ENCODE assay signal across 23 cellular contexts in genomic region chr15:62644874-62645755, GRCh38.
DNase-seq lines count a peak whose midpoint lies in the region; ATAC-seq and TF ChIP-seq lines count a peak whose summit lies in the region.
"Had no signal": no experiment of that assay in that cellular context is flagged by ENCODE, and none has a peak within 500 bp of the region (broad histone marks: within the 10 kb centered on the region; RNA-seq: fewer than 3 reads in every experiment).

No MANE protein-coding gene starts in this region.

- no peak overlapping the region for H2BK5ac ChIP-seq in trophoblast cell (ENCODE audit: low read depth, low read length, poor library complexity)

- H3K4me3 Mint-ChIP-seq in activated CD4-positive, alpha-beta T cell treated with anti-CD3 and anti-CD28 coated beads, Interleukin-2, amount 10 ng/mL, durations not matched to agents 7 days and 5 days = no peak overlapping the region
- H3K4me3 Mint-ChIP-seq: activated CD8-positive, alpha-beta T cell treated with anti-CD3 and anti-CD28 coated beads for 36 hours; B cell; central memory CD8-positive, alpha-beta T cell; endodermal cell had no signal

- no peak overlapping the region for H3K4ac ChIP-seq in trophoblast cell (ENCODE audit: low read depth, low read length)

- TF ChIP-seq CTCF in fibroblast of mammary gland (conservative IDR thresholded peaks at IDR 0.05; ENCODE audit: control insufficient read depth, insufficient read depth, low read depth, low read length) = no peak

- no peaks in the 10 kb centered on the region for H3K27me3 ChIP-seq in trophoblast cell (ENCODE audit: insufficient read depth, low read length)
- H3K27me3 ChIP-seq: sigmoid colon had no signal

- H3K4me2 ChIP-seq in trophoblast cell (ENCODE audit: low read length) = no peak overlapping the region

- no peak overlapping the region for H2AFZ ChIP-seq in trophoblast cell (ENCODE audit: insufficient read depth, low read length, poor library complexity)

- WGBS in trophoblast cell (ENCODE audit: extremely low coverage, insufficient coverage, insufficient read length) = no CpG with 5 or more reads among the region's 15 CpGs

- peaks cover 4% of the 10 kb centered on the region for H3K27me3 Mint-ChIP-seq in activated CD4-positive, alpha-beta T cell treated with anti-CD3 and anti-CD28 coated beads, Interleukin-2, amount 10 ng/mL, durations not matched to agents 7 days and 5 days

- H4K91ac ChIP-seq in trophoblast cell (ENCODE audit: low read depth, low read length) = no peak overlapping the region

- H4K12ac ChIP-seq in trophoblast cell (ENCODE audit: low read depth, low read length) = no peak overlapping the region

- peaks cover 2% of the 10 kb centered on the region for H3K79me2 ChIP-seq in trophoblast cell (ENCODE audit: control insufficient read depth, insufficient read depth, low read length, poor library complexity)

- CTCF ChIA-PET in activated CD4-positive, alpha-beta T cell treated with anti-CD3 and anti-CD28 coated beads, Interleukin-2, amount 10 ng/mL, durations not matched to agents 7 days and 5 days (lab: Charles Lee) = no interaction called here

- H3K27ac Mint-ChIP-seq in activated CD4-positive, alpha-beta T cell treated with anti-CD3 and anti-CD28 coated beads, Interleukin-2, amount 10 ng/mL, durations not matched to agents 7 days and 5 days = no peak overlapping the region
- H3K27ac Mint-ChIP-seq: activated CD8-positive, alpha-beta T cell treated with anti-CD3 and anti-CD28 coated beads for 36 hours; B cell; endodermal cell had no signal

- no peak overlapping the region for H3K27ac ChIP-seq in trophoblast cell (ENCODE audit: low read depth, low read length)
- H3K27ac ChIP-seq: sigmoid colon, thoracic aorta had no signal

- H3K9me3 Mint-ChIP-seq in activated CD4-positive, alpha-beta T cell treated with anti-CD3 and anti-CD28 coated beads, Interleukin-2, amount 10 ng/mL, durations not matched to agents 7 days and 5 days = no peaks in the 10 kb centered on the region
- H3K9me3 Mint-ChIP-seq: activated CD8-positive, alpha-beta T cell treated with anti-CD3 and anti-CD28 coated beads for 36 hours; central memory CD8-positive, alpha-beta T cell had no signal

- H3K36me3 Mint-ChIP-seq in activated CD4-positive, alpha-beta T cell treated with anti-CD3 and anti-CD28 coated beads, Interleukin-2, amount 10 ng/mL, durations not matched to agents 7 days and 5 days (ENCODE audit: low read depth) = no peaks in the 10 kb centered on the region

- no peak overlapping the region for H3K9ac ChIP-seq in trophoblast cell (ENCODE audit: low read length)

- H3K23ac ChIP-seq in trophoblast cell (ENCODE audit: low read length) = no peak overlapping the region

- ATAC-seq in HG03457 (IDR thresholded peaks at IDR 0.05; ENCODE audit: unreplicated experiment) = no peak
- ATAC-seq: activated CD8-positive, alpha-beta T cell treated with anti-CD3 and anti-CD28 coated beads for 36 hours; HCT116; Panc1 had no signal

- H3K79me1 ChIP-seq in trophoblast cell (ENCODE audit: low read length) = peaks cover 3% of the 10 kb centered on the region

- no peak overlapping the region for H2AK5ac ChIP-seq in trophoblast cell (ENCODE audit: low read length)

- H2BK120ac ChIP-seq in trophoblast cell (ENCODE audit: insufficient read depth, low read length, poor library complexity) = no peak overlapping the region

- H3K9me3 ChIP-seq in trophoblast cell (ENCODE audit: insufficient read depth, low read depth, low read length) = no peaks in the 10 kb centered on the region
- H3K9me3 ChIP-seq: sigmoid colon, thoracic aorta had no signal

- peaks cover 7% of the 10 kb centered on the region for H3K4me1 Mint-ChIP-seq in activated CD4-positive, alpha-beta T cell treated with anti-CD3 and anti-CD28 coated beads, Interleukin-2, amount 10 ng/mL, durations not matched to agents 7 days and 5 days
- H3K4me1 Mint-ChIP-seq: B cell; central memory CD8-positive, alpha-beta T cell had no signal

- H2BK12ac ChIP-seq in trophoblast cell (ENCODE audit: low read length) = no peak overlapping the region

- no peak overlapping the region for H3K18ac ChIP-seq in trophoblast cell (ENCODE audit: low read length)

- no peak overlapping the region for H4K8ac ChIP-seq in trophoblast cell (ENCODE audit: low read depth, low read length)

- POLR2A ChIA-PET in activated CD4-positive, alpha-beta T cell treated with anti-CD3 and anti-CD28 coated beads, Interleukin-2, amount 10 ng/mL, durations not matched to agents 7 days and 5 days (lab: Charles Lee) = no interaction called here

- DNase-seq in ELF-1 (ENCODE audit: low read depth, low spot score) (peak; percentile 40), NCI-H526 (lab: John Stamatoyannopoulos, UW) (peak; percentile 32 to 74), fibroblast of mammary gland (ENCODE audit: low read depth) (peak; percentile 46), trophoblast cell (peak; percentile 41 to 74), medulla oblongata (ENCODE audit: extremely low spot score) (no peak)
- DNase-seq in activated effector memory CD4-positive, alpha-beta T cell treated with anti-CD3 and anti-CD28 coated beads, Interleukin-2, amount 50 U/mL, for 16 hours = no peak
- no peak for DNase-seq in activated CD4-positive, alpha-beta T cell treated with anti-CD3 and anti-CD28 coated beads, Interleukin-2, amount 10 ng/mL, durations not matched to agents 7 days and 5 days
- DNase-seq: activated CD8-positive, alpha-beta T cell treated with anti-CD3 and anti-CD28 coated beads for 36 hours; activated T-cell treated with anti-CD3 and anti-CD28 coated beads, Interleukin-2, amount 50 U/mL, for 48 hours; endodermal cell; foreskin melanocyte; NCI-H2029; NCI-H748 treated with DMSO at 0.1 percent for 48 hours; sigmoid colon; stimulated activated CD4-positive, alpha-beta T cell treated with anti-CD3 and anti-CD28 coated beads, Interleukin-4, amount 100 ng/mL, for 1 hour; stimulated activated CD8-positive, alpha-beta memory T cell treated with anti-CD3 and anti-CD28 coated beads, Interleukin-4, amount 100 ng/mL, for 48 hours; SW 1271 had no signal

- no peak overlapping the region for H3K14ac ChIP-seq in trophoblast cell (ENCODE audit: low read length)

- peaks cover 0 to 3% of the 10 kb centered on the region in 2 experiments for H3K36me3 ChIP-seq in trophoblast cell (ENCODE audit: control insufficient read depth in 1 of 2, insufficient read depth in 2 of 2, low read length in 2 of 2)
- H3K36me3 ChIP-seq: sigmoid colon, thoracic aorta had no signal

- H3K4me3 ChIP-seq in fibroblast of mammary gland (ENCODE audit: control insufficient read depth, low read depth, low read length) (no peak overlapping the region), trophoblast cell (ENCODE audit: low read depth, low read length) (no peak overlapping the region)
- H3K4me3 ChIP-seq: sigmoid colon, thoracic aorta had no signal

- H3K4me1 ChIP-seq in trophoblast cell (ENCODE audit: control insufficient read depth in 1 of 2, insufficient read depth in 2 of 2, low read length in 2 of 2) = peaks cover 8 to 10% of the 10 kb centered on the region in 2 experiments

Comparison
In these comparisons a context has a peak if more than half of its experiments do, and no peak if none do; other contexts are left out.
1. DNase-seq: peak in ELF-1 (single experiment), NCI-H526 (2 of 2), fibroblast of mammary gland (single experiment) and trophoblast cell (2 of 2); none in activated effector memory CD4-positive, alpha-beta T cell treated with anti-CD3 and anti-CD28 coated beads, Interleukin-2, amount 50 U/mL, for 16 hours (single experiment), medulla oblongata (single experiment) and activated CD4-positive, alpha-beta T cell treated with anti-CD3 and anti-CD28 coated beads, Interleukin-2, amount 10 ng/mL, durations not matched to agents 7 days and 5 days (single experiment).